Comparison of ENCODE assay signal across 20 cellular contexts in genomic region chr2:32474391-32474790, GRCh38.
"Had no signal": no experiment of that assay in that cellular context is flagged by ENCODE, and none has a peak within 500 bp of the region (broad histone marks: within the 10 kb centered on the region; RNA-seq: fewer than 3 reads in every experiment).

No MANE protein-coding gene starts in this region.

- H3K9me3 Mint-ChIP-seq: activated B cell treated with CpG ODN at 0.5 μM for 24 hours; activated naive CD4-positive, alpha-beta T cell treated with anti-CD3 and anti-CD28 coated beads, Interleukin-2, amount 50 U/mL, for 24 hours; activated T-helper 2 cell treated with anti-CD3 and anti-CD28 coated beads, Interferon-gamma antibody, Interleukin-2, Interleukin-4, amounts not matched to agents 10 μg/mL and 5 μg/mL and 100 μg/mL, durations not matched to agents 14 hours and 24 hours and 36 hours; memory B cell; natural killer cell treated with Interleukin-12 subunit alpha and Interleukin-12 subunit beta and Interleukin-15 and Interleukin-18, amount 100 ng/mL, for 72 hours had no signal

- H3K4me3 Mint-ChIP-seq: activated B cell treated with CpG ODN at 0.5 μM for 24 hours; activated naive CD4-positive, alpha-beta T cell treated with anti-CD3 and anti-CD28 coated beads, Interleukin-2, amount 50 U/mL, for 24 hours; memory B cell; natural killer cell treated with Interleukin-12 subunit alpha and Interleukin-12 subunit beta and Interleukin-15 and Interleukin-18, amount 100 ng/mL, for 72 hours had no signal

- H3K27me3 Mint-ChIP-seq: activated B cell treated with CpG ODN at 0.5 μM for 24 hours; activated naive CD4-positive, alpha-beta T cell treated with anti-CD3 and anti-CD28 coated beads, Interleukin-2, amount 50 U/mL, for 24 hours; memory B cell; natural killer cell treated with Interleukin-12 subunit alpha and Interleukin-12 subunit beta and Interleukin-15 and Interleukin-18, amount 100 ng/mL, for 72 hours had no signal

- H3K27ac Mint-ChIP-seq: activated B cell treated with CpG ODN at 0.5 μM for 24 hours; activated naive CD4-positive, alpha-beta T cell treated with anti-CD3 and anti-CD28 coated beads, Interleukin-2, amount 50 U/mL, for 24 hours; activated T-helper 2 cell treated with anti-CD3 and anti-CD28 coated beads, Interferon-gamma antibody, Interleukin-2, Interleukin-4, amounts not matched to agents 10 μg/mL and 5 μg/mL and 100 μg/mL, durations not matched to agents 14 hours and 24 hours and 36 hours had no signal

- H3K4me3 ChIP-seq: breast epithelium, left ventricle myocardium inferior, psoas muscle, spleen, upper lobe of left lung had no signal

- DNase-seq: activated B cell treated with CpG ODN at 0.5 μM for 24 hours; anterior cingulate cortex; head of caudate nucleus; islet precursor cell; left ventricle myocardium inferior; nucleus accumbens; psoas muscle; spleen; stimulated activated CD4-positive, alpha-beta T cell treated with anti-CD3 and anti-CD28 coated beads, Interleukin-1b, Interleukin-23, amount 100 ng/mL, for 48 hours; stimulated activated naive CD4-positive, alpha-beta T cell treated with Interleukin-2 at 50 U/mL for 16 hours; upper lobe of left lung had no signal

- H3K4me1 Mint-ChIP-seq: activated B cell treated with CpG ODN at 0.5 μM for 24 hours, memory B cell had no signal

- FAIRE-seq: endometrium had no signal

- ATAC-seq: esophagus mucosa, psoas muscle, sciatic nerve, SK-N-SH treated with all-trans-retinoic acid at 6 μM for 48 hours had no signal
